Comparison of ENCODE assay signal across 9 cellular contexts in the genomic region with DNA sequence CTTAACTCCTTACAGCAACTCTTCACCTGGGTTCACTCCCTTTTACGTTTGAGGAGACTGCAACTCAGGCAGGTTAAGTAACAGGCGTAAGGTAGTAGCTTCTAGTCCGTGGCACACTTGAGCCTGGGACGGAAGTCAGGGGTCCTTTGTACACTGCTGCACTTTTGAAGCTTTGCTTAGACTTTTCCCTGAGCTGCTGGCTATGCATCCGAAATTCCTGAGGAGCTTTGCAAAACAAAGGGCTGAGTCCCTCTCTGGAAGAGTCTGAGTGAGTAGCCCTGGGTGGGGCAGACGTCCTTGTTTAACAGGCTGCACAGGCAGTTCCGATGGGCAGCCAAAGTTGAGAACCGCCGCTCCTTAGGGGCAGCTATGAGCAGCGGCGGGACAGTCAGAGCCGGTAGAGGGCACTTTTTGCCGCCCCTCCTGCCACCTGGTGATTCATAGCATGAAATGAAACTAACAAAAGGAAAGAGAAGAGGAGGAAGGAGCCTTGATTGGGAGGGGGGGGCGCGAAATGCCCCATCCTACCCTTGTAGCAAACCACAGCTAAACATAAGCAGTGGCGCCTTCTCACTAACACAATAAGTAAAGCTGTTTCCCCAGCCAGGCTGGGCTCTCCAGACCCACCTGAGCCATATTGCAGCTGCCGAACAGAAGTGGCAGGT. TPM values are rescaled to one million over a fixed set of nuclear protein-coding genes. Genes with fewer than 3 reads are reported as not detected.
A peak's percentile ranks its signal among the peaks of the same experiment; 100 is the strongest.
DNase-seq lines count a peak whose midpoint lies in the region; ATAC-seq, FAIRE-seq and TF ChIP-seq lines count a peak whose summit lies in the region.
"Had no signal": no experiment of that assay in that cellular context is flagged by ENCODE, and none has a peak within 500 bp of the region (broad histone marks: within the 10 kb centered on the region; RNA-seq: fewer than 3 reads in every experiment).

No MANE protein-coding gene starts in this region.

- no peak for FAIRE-seq in D721Med (lab: Jason Lieb, UNC)
- FAIRE-seq: islet of Langerhans had no signal

- peaks cover 1% of the 10 kb centered on the region; the same call in 1 of the 2 replicates for H3K36me3 Mint-ChIP-seq in WTC11

- peak; percentile 38 for TF ChIP-seq CTCF in D721Med (IDR thresholded peaks at IDR 0.05; ENCODE audit: insufficient read depth, missing control alignments)
- no peak for TF ChIP-seq CTCF in WTC11 (IDR thresholded peaks at IDR 0.05)

- DNase-seq in D721Med (ENCODE audit: insufficient read length, low spot score) = no peak
- peak; percentile 81 for DNase-seq in KBM-7
- DNase-seq in WTC11 (ENCODE audit: low spot score) = peak; percentile 65
- DNase-seq in central memory CD4-positive, alpha-beta T cell = peak; percentile 63
- DNase-seq in left colon = peak; percentile 67 to 75
- peak; percentile 77 for DNase-seq in stimulated activated CD4-positive, alpha-beta T cell treated with anti-CD3 and anti-CD28 coated beads, Interleukin-4, amount 100 ng/mL, for 24 hours

- ATAC-seq in GM21381 (IDR thresholded peaks at IDR 0.05; ENCODE audit: unreplicated experiment) (peak; percentile 51), WTC11 (peak; percentile 68), left colon (peak; percentile 45), HG03521 (IDR thresholded peaks at IDR 0.05; ENCODE audit: unreplicated experiment) (no peak)

- H3K9me3 Mint-ChIP-seq in WTC11 = no peaks in the 10 kb centered on the region

- peak overlapping the region; percentile 94 for H3K4me3 Mint-ChIP-seq in WTC11

- H3K27me3 Mint-ChIP-seq in WTC11 (ENCODE audit: low read depth) = peaks cover 20% of the 10 kb centered on the region

- in situ Hi-C loops in KBM-7 (cut with MboI; ENCODE audit: low pct_unique_long_range_greater_than_20kb, low sequenced_read_pairs) = no loop called here

- intact Hi-C loops in left colon (cut with DNase I, micrococcal nuclease) = no loop called here

- H3K4me1 Mint-ChIP-seq in WTC11 = peaks cover 49% of the 10 kb centered on the region

- peak overlapping the region; percentile 96 for H3K27ac Mint-ChIP-seq in WTC11

- POLR2A ChIA-PET in WTC11 (lab: Charles Lee) = interaction anchor here (1.7 kb wide), 1 partner anchor 9 kb away, joined by 11 read pairs; a partner anchor contains a TSS

- CTCF ChIA-PET in WTC11 (lab: Charles Lee) = interaction anchor here (0.6 to 5.6 kb wide), 20 partner anchors 8 to 272 kb away, joined by 3 to 51 read pairs (median 5); a partner anchor contains a TSS

TF ChIP-seq in WTC11, 78 proteins besides CTCF, POLR2A, EP300 and RAD21:
- TF ChIP-seq, protein P1, sequence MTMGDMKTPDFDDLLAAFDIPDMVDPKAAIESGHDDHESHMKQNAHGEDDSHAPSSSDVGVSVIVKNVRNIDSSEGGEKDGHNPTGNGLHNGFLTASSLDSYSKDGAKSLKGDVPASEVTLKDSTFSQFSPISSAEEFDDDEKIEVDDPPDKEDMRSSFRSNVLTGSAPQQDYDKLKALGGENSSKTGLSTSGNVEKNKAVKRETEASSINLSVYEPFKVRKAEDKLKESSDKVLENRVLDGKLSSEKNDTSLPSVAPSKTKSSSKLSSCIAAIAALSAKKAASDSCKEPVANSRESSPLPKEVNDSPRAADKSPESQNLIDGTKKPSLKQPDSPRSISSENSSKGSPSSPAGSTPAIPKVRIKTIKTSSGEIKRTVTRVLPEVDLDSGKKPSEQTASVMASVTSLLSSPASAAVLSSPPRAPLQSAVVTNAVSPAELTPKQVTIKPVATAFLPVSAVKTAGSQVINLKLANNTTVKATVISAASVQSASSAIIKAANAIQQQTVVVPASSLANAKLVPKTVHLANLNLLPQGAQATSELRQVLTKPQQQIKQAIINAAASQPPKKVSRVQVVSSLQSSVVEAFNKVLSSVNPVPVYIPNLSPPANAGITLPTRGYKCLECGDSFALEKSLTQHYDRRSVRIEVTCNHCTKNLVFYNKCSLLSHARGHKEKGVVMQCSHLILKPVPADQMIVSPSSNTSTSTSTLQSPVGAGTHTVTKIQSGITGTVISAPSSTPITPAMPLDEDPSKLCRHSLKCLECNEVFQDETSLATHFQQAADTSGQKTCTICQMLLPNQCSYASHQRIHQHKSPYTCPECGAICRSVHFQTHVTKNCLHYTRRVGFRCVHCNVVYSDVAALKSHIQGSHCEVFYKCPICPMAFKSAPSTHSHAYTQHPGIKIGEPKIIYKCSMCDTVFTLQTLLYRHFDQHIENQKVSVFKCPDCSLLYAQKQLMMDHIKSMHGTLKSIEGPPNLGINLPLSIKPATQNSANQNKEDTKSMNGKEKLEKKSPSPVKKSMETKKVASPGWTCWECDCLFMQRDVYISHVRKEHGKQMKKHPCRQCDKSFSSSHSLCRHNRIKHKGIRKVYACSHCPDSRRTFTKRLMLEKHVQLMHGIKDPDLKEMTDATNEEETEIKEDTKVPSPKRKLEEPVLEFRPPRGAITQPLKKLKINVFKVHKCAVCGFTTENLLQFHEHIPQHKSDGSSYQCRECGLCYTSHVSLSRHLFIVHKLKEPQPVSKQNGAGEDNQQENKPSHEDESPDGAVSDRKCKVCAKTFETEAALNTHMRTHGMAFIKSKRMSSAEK (CRISPR knock-in tag; IDR thresholded peaks at IDR 0.05; ENCODE audit: borderline replicate concordance) = no peak
- no peak for TF ChIP-seq TEAD1 (CRISPR knock-in tag; IDR thresholded peaks at IDR 0.05)
- 0 out of 2 replicates have a peak, but pooled peaks have one; percentile 34 for TF ChIP-seq ETV6 (CRISPR knock-in tag; IDR thresholded peaks at IDR 0.05)

RNA-seq across cellular contexts. Expression of a gene that starts 1.4 kb away (rescaled TPM):
- total RNA-seq in WTC11 (2021) (24.1 to 26.8 TPM (median 25.1 TPM) in 3 replicates), left colon (10 to 100 TPM; 32.0 to 39.7 TPM)

RNA-seq across cellular contexts. Expression of a gene that starts 8.9 kb away (rescaled TPM):
- total RNA-seq in WTC11 (2021) = 110 to 114 TPM (median 114 TPM) in 3 replicates
- total RNA-seq in left colon = 1 to 10 TPM; 7.8 to 9.2 TPM

RNA-seq across cellular contexts. Expression of a gene that starts 9.0 kb away (rescaled TPM):
- total RNA-seq in WTC11 (2021) (103 to 116 TPM (median 105 TPM) in 3 replicates), left colon (10 to 100 TPM; 55.8 to 58.8 TPM)

RNA-seq across cellular contexts. Expression of a gene that starts 36.6 kb away (rescaled TPM):
- total RNA-seq in WTC11 (2021) = 10.2 to 12.1 TPM (median 11.5 TPM) in 3 replicates
- total RNA-seq in left colon = 10 to 100 TPM in 1 of 2 donors, 1 to 10 TPM in 1; 8.6 to 15.1 TPM

RNA-seq across cellular contexts. Expression of a gene that starts 48.0 kb away (rescaled TPM):
- total RNA-seq in WTC11 (2021) (not detected in 3 replicates), left colon (under 1 TPM in 1 of 2 donors, not detected in 1; 0.17 TPM)

Comparison
In these comparisons a context has a peak if more than half of its experiments do, and no peak if none do; other contexts are left out.
1. RNA of a gene that starts 8.9 kb away (total RNA-seq): 110 to 114 TPM in WTC11; 7.8 to 9.2 TPM in left colon; every median in the first group is over 10 times any median in the second.